In the genomic region with DNA sequence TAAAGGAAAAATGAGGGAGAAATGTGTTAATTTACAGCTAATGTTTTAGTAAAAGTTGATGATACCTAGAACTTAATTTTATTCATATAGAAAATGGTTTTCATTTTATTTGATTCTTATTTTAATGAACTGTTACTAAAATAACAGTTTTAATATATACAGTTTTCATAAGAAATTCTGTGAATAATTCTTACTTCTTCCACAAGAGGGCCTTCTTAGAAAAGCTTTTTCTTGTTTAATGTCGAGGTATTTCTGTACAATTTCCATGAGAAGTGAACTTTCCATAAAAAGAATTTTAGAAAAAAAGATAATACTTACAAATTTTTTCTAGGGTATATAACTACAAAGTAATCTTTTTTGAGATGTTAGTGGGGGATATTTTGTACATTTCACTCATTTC, we compare ENCODE assay signal across 8 cellular contexts.
DNase-seq lines count a peak whose midpoint lies in the region; ATAC-seq and TF ChIP-seq lines count a peak whose summit lies in the region.

No MANE protein-coding gene starts in this region.

- no peaks in the 10 kb centered on the region for H3K4me1 ChIP-seq in left lung

- no peaks in the 10 kb centered on the region for H3K9me3 ChIP-seq in left lung

- DNase-seq in AG09309 (ENCODE audit: low read depth) (peak; percentile 10), HL-60 (ENCODE audit: low read depth in 1 of 2, low spot score in 1 of 2) (no peak), amniotic stem cell (lab: John Stamatoyannopoulos, UW) (peak; percentile 31), left lung (no peak), caudate nucleus (lab: John Stamatoyannopoulos, UW) (no peak)
- no peak for DNase-seq in activated T-cell treated with anti-CD3 and anti-CD28 coated beads, Interleukin-2, amount 50 U/mL, for 48 hours

- ATAC-seq in left lung (peak; percentile 33), HG03039 (IDR thresholded peaks at IDR 0.05; ENCODE audit: unreplicated experiment) (no peak), GM21515 (IDR thresholded peaks at IDR 0.05; ENCODE audit: unreplicated experiment) (no peak)

- peaks cover 0 to 31% of the 10 kb centered on the region in 2 donors for H3K36me3 ChIP-seq in left lung

- TF ChIP-seq CTCF in AG09309 (IDR thresholded peaks at IDR 0.05; ENCODE audit: control insufficient read depth, insufficient read depth, low read depth, low read length, missing control alignments) = no peak
- TF ChIP-seq CTCF in HL-60 (IDR thresholded peaks at IDR 0.05; ENCODE audit: insufficient read depth, low read length) = peak; percentile 2
- TF ChIP-seq CTCF in left lung (IDR thresholded peaks at IDR 0.05) = peak; percentile 13 to 36

- no peak overlapping the region for H3K4me3 ChIP-seq in AG09309 (ENCODE audit: control insufficient read depth, low read depth, low read length)
- H3K4me3 ChIP-seq in HL-60 (replicated peaks; ENCODE audit: insufficient read depth, low read length) = no peak overlapping the region
- no peak overlapping the region for H3K4me3 ChIP-seq in left lung

- intact Hi-C loops in left lung (cut with DNase I) = no loop called here

- no peak overlapping the region for H3K27ac ChIP-seq in HL-60 (replicated peaks)
- no peak overlapping the region for H3K27ac ChIP-seq in left lung
- no peak overlapping the region for H3K27ac ChIP-seq in caudate nucleus (ENCODE audit: low read depth, low read length)

- H3K27me3 ChIP-seq in HL-60 (ENCODE audit: insufficient read depth, poor library complexity, severe bottlenecking) = no peaks in the 10 kb centered on the region
- H3K27me3 ChIP-seq in left lung = no peaks in the 10 kb centered on the region

Comparison
In these comparisons a context has a peak if more than half of its experiments do, and no peak if none do; other contexts are left out.
1. DNase-seq: peak in AG09309 (single experiment) and amniotic stem cell (single experiment); none in HL-60 (0 of 2), left lung (0 of 2), activated T-cell treated with anti-CD3 and anti-CD28 coated beads, Interleukin-2, amount 50 U/mL, for 48 hours (0 of 2) and caudate nucleus (0 of 61).